9 cellular contexts compared by ENCODE assay signal in genomic region chr6:69719602-69720193, GRCh38.
DNase-seq lines count a peak whose midpoint lies in the region; ATAC-seq, FAIRE-seq and TF ChIP-seq lines count a peak whose summit lies in the region.
"Had no signal": no experiment of that assay in that cellular context is flagged by ENCODE, and none has a peak within 500 bp of the region (broad histone marks: within the 10 kb centered on the region; RNA-seq: fewer than 3 reads in every experiment).

No MANE protein-coding gene starts in this region.

- H3K9me3 ChIP-seq in kidney (ENCODE audit: control insufficient read depth in 1 of 2, low read length in 2 of 2) (no peaks in the 10 kb centered on the region), vagina (no peaks in the 10 kb centered on the region)
- no peaks in the 10 kb centered on the region for H3K9me3 ChIP-seq in CD8-positive, alpha-beta T cell (ENCODE audit: low read length)
- H3K9me3 ChIP-seq: thoracic aorta had no signal

- POLR2A ChIA-PET in AG04449 (lab: Yijun Ruan, JAX): no interaction called here
- POLR2A ChIA-PET in CD8-positive, alpha-beta T cell (lab: Charles Lee): no interaction called here

- CTCF ChIA-PET in AG04449 (lab: Yijun Ruan, JAX): interaction anchor here (0.7 to 3.2 kb wide), 2 partner anchors 10 to 16 kb away, joined by 3 to 15 read pairs; no protein-coding TSS in a partner anchor
- CTCF ChIA-PET in CD8-positive, alpha-beta T cell (lab: Charles Lee): no interaction called here

- H3K4me3 ChIP-seq in AG04449 (ENCODE audit: low read depth, low read length) (no peak overlapping the region), kidney (ENCODE audit: low read length in 2 of 2) (no peak overlapping the region), vagina (no peak overlapping the region)
- no peak overlapping the region for H3K4me3 ChIP-seq in CD8-positive, alpha-beta T cell (ENCODE audit: low read depth, low read length)
- H3K4me3 ChIP-seq: thoracic aorta had no signal

- no peaks in the 10 kb centered on the region for H3K9me3 Mint-ChIP-seq in CD8-positive, alpha-beta T cell

- no peaks in the 10 kb centered on the region for H3K27me3 Mint-ChIP-seq in CD8-positive, alpha-beta T cell (ENCODE audit: low read depth)

- no peak overlapping the region for H3K27ac Mint-ChIP-seq in CD8-positive, alpha-beta T cell

- H3K27ac ChIP-seq in kidney (ENCODE audit: low read depth in 2 of 2, low read length in 2 of 2) (no peak overlapping the region), vagina (no peak overlapping the region)
- no peak overlapping the region for H3K27ac ChIP-seq in CD8-positive, alpha-beta T cell (ENCODE audit: low read depth, low read length)
- H3K27ac ChIP-seq: thoracic aorta had no signal

- H3K36me3 ChIP-seq in kidney (ENCODE audit: control insufficient read depth in 1 of 2, insufficient read depth in 2 of 2, low read length in 2 of 2) (peaks cover 4 to 8% of the 10 kb centered on the region in 2 donors), vagina (peaks cover 0 to 15% of the 10 kb centered on the region in 2 donors)
- peaks cover 13% of the 10 kb centered on the region for H3K36me3 ChIP-seq in CD8-positive, alpha-beta T cell (ENCODE audit: insufficient read depth, low read length)

- H3K4me3 Mint-ChIP-seq in CD8-positive, alpha-beta T cell: no peak overlapping the region

- no peaks in the 10 kb centered on the region for H3K4me1 ChIP-seq in kidney (ENCODE audit: control insufficient read depth in 1 of 2, insufficient read depth in 1 of 2, low read depth in 1 of 2, low read length in 2 of 2)
- H3K4me1 ChIP-seq in vagina: no peaks in the 10 kb centered on the region
- H3K4me1 ChIP-seq in CD8-positive, alpha-beta T cell (ENCODE audit: insufficient read depth, low read length): no peaks in the 10 kb centered on the region

- DNase-seq in AG04449 (ENCODE audit: low read depth, low spot score) (no peak), kidney (no peak), vagina (ENCODE audit: extremely low spot score in 2 of 2) (no peak)
- DNase-seq in activated effector memory CD4-positive, alpha-beta T cell treated with Interleukin-2 at 50 U/mL for 16 hours: no peak
- DNase-seq in CD8-positive, alpha-beta T cell: no peak

- H3K36me3 Mint-ChIP-seq in CD8-positive, alpha-beta T cell: peaks cover 62% of the 10 kb centered on the region

- no peaks in the 10 kb centered on the region for H3K27me3 ChIP-seq in vagina
- H3K27me3 ChIP-seq in CD8-positive, alpha-beta T cell (ENCODE audit: insufficient read depth, low read length): no peaks in the 10 kb centered on the region

- peaks cover 8% of the 10 kb centered on the region for H3K4me1 Mint-ChIP-seq in CD8-positive, alpha-beta T cell (ENCODE audit: low read depth)

- peak; percentile 89 for ATAC-seq in GM18508 (IDR thresholded peaks at IDR 0.05; ENCODE audit: insufficient read depth, unreplicated experiment)
- peak; percentile 81 for ATAC-seq in HG03139 (IDR thresholded peaks at IDR 0.05; ENCODE audit: unreplicated experiment)
- peak; percentile 84 for ATAC-seq in SK-N-SH treated with all-trans-retinoic acid at 6 μM for 48 hours
- ATAC-seq in CD8-positive, alpha-beta T cell: no peak

- intact Hi-C loops in kidney (cut with DNase I): no loop called here
- intact Hi-C loops in vagina (cut with DNase I): no loop called here
- intact Hi-C loops in CD8-positive, alpha-beta T cell (cut with DNase I, micrococcal nuclease): no loop called here

- TF ChIP-seq CTCF in AG04449 (IDR thresholded peaks at IDR 0.05; ENCODE audit: insufficient read depth, low read length, missing control alignments) (peak; percentile 46), kidney (IDR thresholded peaks at IDR 0.05; ENCODE audit: borderline replicate concordance, extremely low read depth, insufficient read depth) (peak; percentile 16), vagina (IDR thresholded peaks at IDR 0.05) (no peak)
- TF ChIP-seq CTCF in CD8-positive, alpha-beta T cell (IDR thresholded peaks at IDR 0.05): no peak

- no peak overlapping the region for H3K9ac ChIP-seq in kidney (ENCODE audit: low read length in 2 of 2)

- TF ChIP-seq POLR2A in vagina (IDR thresholded peaks at IDR 0.05): no peak

- FAIRE-seq in kidney (lab: Jason Lieb, UNC): no peak

TF ChIP-seq in SK-N-SH treated with all-trans-retinoic acid at 6 μM for 48 hours, 23 proteins besides CTCF, POLR2A, EP300 and RAD21:
- TF ChIP-seq CREB5 (CRISPR knock-in tag; IDR thresholded peaks at IDR 0.05; ENCODE audit: low read depth) (no peak), BACH2 (CRISPR knock-in tag; IDR thresholded peaks at IDR 0.05; ENCODE audit: borderline replicate concordance) (no peak), TCF4 (CRISPR knock-in tag; IDR thresholded peaks at IDR 0.05; ENCODE audit: borderline replicate concordance) (no peak), ZNF8 (CRISPR knock-in tag; IDR thresholded peaks at IDR 0.05) (no peak), POU6F1 (CRISPR knock-in tag; IDR thresholded peaks at IDR 0.05; ENCODE audit: borderline replicate concordance, low read depth) (no peak)

Comparison
In these comparisons a context has a peak if more than half of its experiments do, and no peak if none do; other contexts are left out.
1. CTCF ChIP-seq: peak in AG04449 (single experiment) and kidney (single experiment); none in vagina (0 of 3) and CD8-positive, alpha-beta T cell (single experiment).